ENCODE assay signal across 27 cellular contexts in genomic region chr2:180705551-180705950, GRCh38.
DNase-seq lines count a peak whose midpoint lies in the region; ATAC-seq and TF ChIP-seq lines count a peak whose summit lies in the region.
"Had no signal": no experiment of that assay in that cellular context is flagged by ENCODE, and none has a peak within 500 bp of the region (broad histone marks: within the 10 kb centered on the region; RNA-seq: fewer than 3 reads in every experiment).

No MANE protein-coding gene starts in this region.

- ATAC-seq in HG02884 (IDR thresholded peaks at IDR 0.05; ENCODE audit: unreplicated experiment) = no peak
- ATAC-seq: activated CD8-positive, alpha-beta memory T cell treated with anti-CD3 and anti-CD28 coated beads, Interleukin-2, amount 10 ng/mL, durations not matched to agents 7 days and 5 days; activated T-cell treated with anti-CD3 and anti-CD28 coated beads, Interleukin-2, amount 50 U/mL, for 72 hours; right lobe of liver; stimulated activated naive B cell treated with anti-CD40 and anti-IgM and Interleukin-4, amounts not matched to agents 10 μg/mL and 1 μg/mL and 100 μg/mL, for 72 hours had no signal

- DNase-seq in ELR (ENCODE audit: low read depth) (peak; percentile 70), HCEC 1CT (peak; percentile 39), RKO (ENCODE audit: low spot score) (peak; percentile 5), fibroblast of mammary gland (ENCODE audit: low read depth) (peak; percentile 49), right atrium auricular region (ENCODE audit: low spot score) (no peak), NCI-H187 (lab: John Stamatoyannopoulos, UW) (no peak)
- DNase-seq in stimulated activated CD4-positive, alpha-beta T cell treated with anti-CD3 and anti-CD28 coated beads, Interleukin-12 subunit alpha, Interleukin-12 subunit beta, amount 100 ng/mL, for 4 hours = no peak
- DNase-seq: activated CD4-positive, alpha-beta T cell treated with anti-CD3 and anti-CD28 coated beads, Interleukin-2, amount 10 ng/mL, durations not matched to agents 7 days and 5 days; activated CD8-positive, alpha-beta memory T cell treated with anti-CD3 and anti-CD28 coated beads, Interleukin-2, amount 10 ng/mL, durations not matched to agents 7 days and 5 days; activated naive CD4-positive, alpha-beta T cell treated with anti-CD3 and anti-CD28 coated beads for 36 hours; activated T-cell treated with anti-CD3 and anti-CD28 coated beads, Interleukin-2, amount 50 U/mL, for 72 hours; adrenal gland; COR-L47; effector CD8-positive, alpha-beta T cell; NCI-H1436; NCI-H526; posterior cingulate gyrus; right lobe of liver; stimulated activated CD4-positive, alpha-beta T cell treated with anti-CD3 and anti-CD28 coated beads, Interleukin-4, amount 100 ng/mL, for 4 hours; stimulated activated naive B cell treated with anti-CD40 and anti-IgM and Interleukin-4, amounts not matched to agents 10 μg/mL and 1 μg/mL and 100 μg/mL, for 72 hours; T-helper 9 cell had no signal

- no peaks in the 10 kb centered on the region for H3K36me3 ChIP-seq in right atrium auricular region
- H3K36me3 ChIP-seq: adrenal gland; BLaER1 treated with 17β-estradiol and CSF1 and Interleukin-3, amounts not matched to agents 10 nM and 100 nM; HAP-1; neural progenitor cell; right lobe of liver had no signal

- no peaks in the 10 kb centered on the region for H3K9me3 ChIP-seq in right atrium auricular region
- H3K9me3 ChIP-seq: adrenal gland; BLaER1 treated with 17β-estradiol and CSF1 and Interleukin-3, amounts not matched to agents 10 nM and 100 nM; HAP-1; right lobe of liver had no signal

- H3K27me3 ChIP-seq in right atrium auricular region = no peaks in the 10 kb centered on the region
- H3K27me3 ChIP-seq: adrenal gland; BLaER1 treated with 17β-estradiol and CSF1 and Interleukin-3, amounts not matched to agents 10 nM and 100 nM; hepatocyte; neural progenitor cell; right lobe of liver had no signal

- H3K4me3 ChIP-seq in fibroblast of mammary gland (ENCODE audit: control insufficient read depth, low read depth, low read length) = no peak overlapping the region
- H3K4me3 ChIP-seq in right atrium auricular region = no peak overlapping the region
- H3K4me3 ChIP-seq: adrenal gland; BLaER1 treated with 17β-estradiol and CSF1 and Interleukin-3, amounts not matched to agents 10 nM and 100 nM; HAP-1; hepatocyte; neural progenitor cell; right lobe of liver had no signal

- H3K27ac ChIP-seq in right atrium auricular region = no peak overlapping the region
- H3K27ac ChIP-seq: adrenal gland, hepatocyte, KMS-11, neural progenitor cell, right lobe of liver had no signal

- no peaks in the 10 kb centered on the region for H3K4me1 ChIP-seq in right atrium auricular region
- H3K4me1 ChIP-seq: adrenal gland, HAP-1, right lobe of liver had no signal

- no peak for TF ChIP-seq CTCF in fibroblast of mammary gland (conservative IDR thresholded peaks at IDR 0.05; ENCODE audit: control insufficient read depth, insufficient read depth, low read depth, low read length)
- no peak for TF ChIP-seq CTCF in right atrium auricular region (IDR thresholded peaks at IDR 0.05)

Comparison
In these comparisons a context has a peak if more than half of its experiments do, and no peak if none do; other contexts are left out.
1. DNase-seq: peak in ELR (single experiment), HCEC 1CT (single experiment), RKO (single experiment) and fibroblast of mammary gland (single experiment); none in stimulated activated CD4-positive, alpha-beta T cell treated with anti-CD3 and anti-CD28 coated beads, Interleukin-12 subunit alpha, Interleukin-12 subunit beta, amount 100 ng/mL, for 4 hours (single experiment), right atrium auricular region (single experiment) and NCI-H187 (0 of 2).